In the genomic region with DNA sequence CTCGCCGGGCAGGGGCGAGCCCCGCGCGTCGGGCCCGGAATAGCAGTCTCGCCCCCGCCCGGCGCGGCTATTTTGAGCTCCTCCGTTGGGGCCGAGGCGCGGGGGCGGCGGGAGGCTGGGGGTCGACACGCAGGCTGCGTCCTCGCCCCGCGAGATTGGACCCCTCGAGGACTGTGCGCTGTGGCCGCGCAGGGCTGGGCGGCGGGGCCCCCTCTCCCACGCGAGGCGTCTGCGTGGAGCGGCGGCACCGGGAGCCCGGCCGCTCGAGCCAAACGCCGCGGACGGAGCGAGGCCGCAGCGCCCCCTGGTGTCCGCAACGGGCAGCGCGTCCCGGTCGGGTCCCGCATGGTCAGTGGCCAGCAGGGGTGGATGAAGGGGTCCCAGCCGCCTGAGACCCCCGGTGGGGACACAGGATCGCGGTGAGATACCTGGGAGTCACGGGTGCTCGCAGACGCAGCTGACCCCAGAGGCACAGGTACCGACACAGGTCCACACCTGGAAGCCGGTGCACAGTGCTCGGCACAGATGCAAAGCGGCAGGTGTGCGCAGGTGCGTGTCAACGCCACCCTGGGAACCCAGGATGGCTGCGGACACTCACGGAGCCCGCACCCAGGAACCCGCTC, we compare ENCODE assay signal across 1 cellular context.
TF ChIP-seq lines count a peak whose summit lies in the region.

No MANE protein-coding gene starts in this region.

TF ChIP-seq in HepG2, 621 proteins besides CTCF, POLR2A, EP300 and RAD21 (continued from another document and continues in another):
- TF ChIP-seq ZNF407 (CRISPR knock-in tag; IDR thresholded peaks at IDR 0.05; ENCODE audit: not compliant biosample characterization) (no peak), NR2C2 (CRISPR knock-in tag; IDR thresholded peaks at IDR 0.05; ENCODE audit: borderline replicate concordance) (no peak), NFKBIZ (CRISPR knock-in tag; IDR thresholded peaks at IDR 0.05) (no peak), SRY (CRISPR knock-in tag; IDR thresholded peaks at IDR 0.05) (peak; percentile 55; the same call in 1 of the 2 replicates), MAFK (conservative IDR thresholded peaks at IDR 0.05 in 1 of 2, IDR thresholded peaks at IDR 0.05 in 1 of 2; ENCODE audit: low read length in 2 of 2) (no peak), ARHGAP35 (CRISPR knock-in tag; IDR thresholded peaks at IDR 0.05; ENCODE audit: borderline replicate concordance) (no peak), ETV5 (CRISPR knock-in tag; IDR thresholded peaks at IDR 0.05; ENCODE audit: borderline replicate concordance) (no peak), MIER3 (CRISPR knock-in tag; IDR thresholded peaks at IDR 0.05; ENCODE audit: borderline replicate concordance) (no peak), TFDP1 (CRISPR knock-in tag; IDR thresholded peaks at IDR 0.05; ENCODE audit: borderline replicate concordance) (no peak), SMAD1 (CRISPR knock-in tag; IDR thresholded peaks at IDR 0.05; ENCODE audit: borderline replicate concordance, low read depth) (no peak), IKZF4 (CRISPR knock-in tag; IDR thresholded peaks at IDR 0.05; ENCODE audit: borderline replicate concordance, low read depth, not compliant biosample characterization) (no peak), RFX3 (CRISPR knock-in tag; IDR thresholded peaks at IDR 0.05) (no peak), ZNF335 (CRISPR knock-in tag; IDR thresholded peaks at IDR 0.05) (no peak), THAP7 (CRISPR knock-in tag; IDR thresholded peaks at IDR 0.05) (no peak), ATF1 (CRISPR knock-in tag; IDR thresholded peaks at IDR 0.05) (no peak), ZNF253 (CRISPR knock-in tag; IDR thresholded peaks at IDR 0.05; ENCODE audit: borderline replicate concordance) (no peak), FOXP1 (IDR thresholded peaks at IDR 0.05) (no peak), FOXP1 (CRISPR knock-in tag; IDR thresholded peaks at IDR 0.05) (no peak), ZNF101 (CRISPR knock-in tag; IDR thresholded peaks at IDR 0.05; ENCODE audit: borderline replicate concordance, low read depth) (no peak), ZNF749 (CRISPR knock-in tag; IDR thresholded peaks at IDR 0.05; ENCODE audit: borderline replicate concordance) (no peak), ERF (CRISPR knock-in tag; IDR thresholded peaks at IDR 0.05) (no peak), GABPB1 (CRISPR knock-in tag; IDR thresholded peaks at IDR 0.05) (no peak; the same call in 1 of the 2 replicates), ZFP90 (CRISPR knock-in tag; IDR thresholded peaks at IDR 0.05; ENCODE audit: borderline replicate concordance) (no peak), SRSF1 (optimal IDR thresholded peaks at IDR 0.05; ENCODE audit: low read depth, low read length) (no peak), ZBTB33 (CRISPR knock-in tag; IDR thresholded peaks at IDR 0.05) (no peak; the same call in 1 of the 2 replicates), SP4 (CRISPR knock-in tag; IDR thresholded peaks at IDR 0.05) (0 out of 2 replicates have a peak, but pooled peaks have one; percentile 0), SOX5 (CRISPR knock-in tag; IDR thresholded peaks at IDR 0.05; ENCODE audit: borderline replicate concordance) (no peak), FOXJ3 (CRISPR knock-in tag; IDR thresholded peaks at IDR 0.05; ENCODE audit: borderline replicate concordance) (no peak), ZNF136 (CRISPR knock-in tag; IDR thresholded peaks at IDR 0.05; ENCODE audit: low read depth) (no peak), ATF6 (CRISPR knock-in tag; conservative IDR thresholded peaks at IDR 0.05) (no peak), FOXK1 (CRISPR knock-in tag; IDR thresholded peaks at IDR 0.05; ENCODE audit: borderline replicate concordance, low read depth) (no peak; the same call in 1 of the 2 replicates), MTERF4 (CRISPR knock-in tag; IDR thresholded peaks at IDR 0.05) (no peak)
- TF ChIP-seq, protein P1, sequence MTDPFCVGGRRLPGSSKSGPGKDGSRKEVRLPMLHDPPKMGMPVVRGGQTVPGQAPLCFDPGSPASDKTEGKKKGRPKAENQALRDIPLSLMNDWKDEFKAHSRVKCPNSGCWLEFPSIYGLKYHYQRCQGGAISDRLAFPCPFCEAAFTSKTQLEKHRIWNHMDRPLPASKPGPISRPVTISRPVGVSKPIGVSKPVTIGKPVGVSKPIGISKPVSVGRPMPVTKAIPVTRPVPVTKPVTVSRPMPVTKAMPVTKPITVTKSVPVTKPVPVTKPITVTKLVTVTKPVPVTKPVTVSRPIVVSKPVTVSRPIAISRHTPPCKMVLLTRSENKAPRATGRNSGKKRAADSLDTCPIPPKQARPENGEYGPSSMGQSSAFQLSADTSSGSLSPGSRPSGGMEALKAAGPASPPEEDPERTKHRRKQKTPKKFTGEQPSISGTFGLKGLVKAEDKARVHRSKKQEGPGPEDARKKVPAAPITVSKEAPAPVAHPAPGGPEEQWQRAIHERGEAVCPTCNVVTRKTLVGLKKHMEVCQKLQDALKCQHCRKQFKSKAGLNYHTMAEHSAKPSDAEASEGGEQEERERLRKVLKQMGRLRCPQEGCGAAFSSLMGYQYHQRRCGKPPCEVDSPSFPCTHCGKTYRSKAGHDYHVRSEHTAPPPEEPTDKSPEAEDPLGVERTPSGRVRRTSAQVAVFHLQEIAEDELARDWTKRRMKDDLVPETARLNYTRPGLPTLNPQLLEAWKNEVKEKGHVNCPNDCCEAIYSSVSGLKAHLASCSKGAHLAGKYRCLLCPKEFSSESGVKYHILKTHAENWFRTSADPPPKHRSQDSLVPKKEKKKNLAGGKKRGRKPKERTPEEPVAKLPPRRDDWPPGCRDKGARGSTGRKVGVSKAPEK (CRISPR knock-in tag; IDR thresholded peaks at IDR 0.05; ENCODE audit: borderline replicate concordance): no peak
- TF ChIP-seq, protein P2, sequence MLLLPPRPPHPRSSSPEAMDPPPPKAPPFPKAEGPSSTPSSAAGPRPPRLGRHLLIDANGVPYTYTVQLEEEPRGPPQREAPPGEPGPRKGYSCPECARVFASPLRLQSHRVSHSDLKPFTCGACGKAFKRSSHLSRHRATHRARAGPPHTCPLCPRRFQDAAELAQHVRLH (CRISPR knock-in tag; IDR thresholded peaks at IDR 0.05; ENCODE audit: borderline replicate concordance, low read depth): 0 out of 2 replicates have a peak, but pooled peaks have one; percentile 28
